ENCODE assay signal across 33 cellular contexts in the genomic region with DNA sequence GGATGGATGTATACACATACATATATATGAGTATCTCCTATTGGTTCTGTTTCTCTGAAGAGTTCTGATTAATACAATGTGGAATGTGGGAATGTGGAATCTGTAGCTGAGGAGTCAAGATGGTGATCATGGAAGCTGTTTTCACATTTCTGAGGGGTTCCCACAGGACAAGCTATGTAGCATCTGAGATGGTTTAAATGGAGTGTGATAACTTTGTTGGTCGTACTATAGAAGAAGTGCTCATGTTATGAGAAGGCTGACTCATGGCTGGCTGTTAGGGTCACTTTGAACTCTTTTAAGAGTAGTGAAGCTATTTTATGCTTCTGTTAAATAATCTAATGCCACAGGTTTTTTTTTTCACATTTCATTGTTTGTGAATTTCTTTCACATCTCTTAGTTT.
"Had no signal": no experiment of that assay in that cellular context is flagged by ENCODE, and none has a peak within 500 bp of the region (broad histone marks: within the 10 kb centered on the region; RNA-seq: fewer than 3 reads in every experiment).

No MANE protein-coding gene starts in this region.

- H3K36me3 ChIP-seq: gastroesophageal sphincter, uterus had no signal

- H3K27ac Mint-ChIP-seq: activated naive CD4-positive, alpha-beta T cell treated with anti-CD3 and anti-CD28 coated beads, Interleukin-2, amount 50 U/mL, for 72 hours; activated T-cell treated with anti-CD3 and anti-CD28 coated beads, Interleukin-2, amount 50 U/mL, for 72 hours; effector memory CD8-positive, alpha-beta T cell; immature natural killer cell; naive thymus-derived CD4-positive, alpha-beta T cell; stimulated activated memory B cell treated with anti-CD40 and anti-IgM and Interleukin-4, amounts not matched to agents 10 μg/mL and 1 μg/mL and 100 μg/mL, for 72 hours; stimulated activated naive CD8-positive, alpha-beta T cell treated with anti-CD3 and anti-CD28 coated beads, Interleukin-15, amount 100 ng/mL, for 72 hours; T-helper 1 cell treated with Interleukin-12 subunit alpha and Interleukin-12 subunit beta and Interleukin-4 antibody, amounts not matched to agents 30 μg/mL and 1 μg/mL, for 36 hours; type B pancreatic cell had no signal

- H3K27ac ChIP-seq: gastroesophageal sphincter, uterus, VCaP had no signal

- H3K4me1 Mint-ChIP-seq: immature natural killer cell; naive thymus-derived CD4-positive, alpha-beta T cell; stimulated activated memory B cell treated with anti-CD40 and anti-IgM and Interleukin-4, amounts not matched to agents 10 μg/mL and 1 μg/mL and 100 μg/mL, for 72 hours; stimulated activated naive CD8-positive, alpha-beta T cell treated with anti-CD3 and anti-CD28 coated beads, Interleukin-15, amount 100 ng/mL, for 72 hours had no signal

- H3K36me3 Mint-ChIP-seq: activated naive CD4-positive, alpha-beta T cell treated with anti-CD3 and anti-CD28 coated beads, Interleukin-2, amount 50 U/mL, for 72 hours; brain; immature natural killer cell; stimulated activated memory B cell treated with anti-CD40 and anti-IgM and Interleukin-4, amounts not matched to agents 10 μg/mL and 1 μg/mL and 100 μg/mL, for 72 hours; type B pancreatic cell had no signal

- H3K4me1 ChIP-seq: gastroesophageal sphincter, uterus had no signal

- H3K27me3 ChIP-seq: gastroesophageal sphincter, uterus had no signal

- H3K9me3 Mint-ChIP-seq: stimulated activated memory B cell treated with anti-CD40 and anti-IgM and Interleukin-4, amounts not matched to agents 10 μg/mL and 1 μg/mL and 100 μg/mL, for 72 hours; T-helper 1 cell treated with Interleukin-12 subunit alpha and Interleukin-12 subunit beta and Interleukin-4 antibody, amounts not matched to agents 30 μg/mL and 1 μg/mL, for 36 hours; type B pancreatic cell had no signal

- ATAC-seq: activated naive CD4-positive, alpha-beta T cell treated with anti-CD3 and anti-CD28 coated beads, Interleukin-2, amount 50 U/mL, for 72 hours; activated T-cell treated with anti-CD3 and anti-CD28 coated beads, Interleukin-2, amount 50 U/mL, for 72 hours; effector memory CD8-positive, alpha-beta T cell; gastroesophageal sphincter; naive thymus-derived CD4-positive, alpha-beta T cell; sciatic nerve; stimulated activated memory B cell treated with anti-CD40 and anti-IgM and Interleukin-4, amounts not matched to agents 10 μg/mL and 1 μg/mL and 100 μg/mL, for 72 hours; stimulated activated naive CD8-positive, alpha-beta T cell treated with anti-CD3 and anti-CD28 coated beads, Interleukin-15, amount 100 ng/mL, for 72 hours had no signal

- H3K4me3 ChIP-seq: gastroesophageal sphincter, smooth muscle cell, uterus had no signal

- H3K4me2 ChIP-seq: smooth muscle cell had no signal

- H3K4me3 Mint-ChIP-seq: activated T-cell treated with anti-CD3 and anti-CD28 coated beads, Interleukin-2, amount 50 U/mL, for 72 hours; brain; effector memory CD8-positive, alpha-beta T cell; immature natural killer cell; naive thymus-derived CD4-positive, alpha-beta T cell; neural crest cell; stimulated activated memory B cell treated with anti-CD40 and anti-IgM and Interleukin-4, amounts not matched to agents 10 μg/mL and 1 μg/mL and 100 μg/mL, for 72 hours; stimulated activated naive CD8-positive, alpha-beta T cell treated with anti-CD3 and anti-CD28 coated beads, Interleukin-15, amount 100 ng/mL, for 72 hours; T-helper 1 cell treated with Interleukin-12 subunit alpha and Interleukin-12 subunit beta and Interleukin-4 antibody, amounts not matched to agents 30 μg/mL and 1 μg/mL, for 36 hours; type B pancreatic cell had no signal

- H3K27me3 Mint-ChIP-seq: effector memory CD8-positive, alpha-beta T cell; stimulated activated memory B cell treated with anti-CD40 and anti-IgM and Interleukin-4, amounts not matched to agents 10 μg/mL and 1 μg/mL and 100 μg/mL, for 72 hours; stimulated activated naive CD8-positive, alpha-beta T cell treated with anti-CD3 and anti-CD28 coated beads, Interleukin-15, amount 100 ng/mL, for 72 hours; type B pancreatic cell had no signal

- H3K9me3 ChIP-seq: gastroesophageal sphincter, uterus had no signal

- DNase-seq: activated CD4-positive, alpha-beta T cell treated with anti-CD3 and anti-CD28 coated beads for 4 hours; activated CD4-positive, alpha-beta T cell treated with anti-CD3 and anti-CD28 coated beads, Interleukin-2, amount 50 U/mL, for 4 hours; activated naive CD4-positive, alpha-beta T cell; activated T-cell treated with anti-CD3 and anti-CD28 coated beads for 4 hours; activated T-cell treated with anti-CD3 and anti-CD28 coated beads, Interleukin-2, amount 50 U/mL, for 72 hours; cortex of kidney; effector memory CD8-positive, alpha-beta T cell; erythroblast; head of caudate nucleus; hypothalamus; immature natural killer cell; midbrain; naive thymus-derived CD4-positive, alpha-beta T cell; occipital lobe; posterior cingulate gyrus; stimulated activated CD4-positive, alpha-beta T cell treated with anti-CD3 and anti-CD28 coated beads, Interleukin-1b, Interleukin-23, amount 100 ng/mL, for 48 hours; stimulated activated CD4-positive, alpha-beta T cell treated with anti-CD3 and anti-CD28 coated beads, Interleukin-4, amount 100 ng/mL, for 4 hours; stimulated activated CD8-positive, alpha-beta memory T cell treated with anti-CD3 and anti-CD28 coated beads, Interleukin-4, amount 100 ng/mL, for 48 hours; stimulated activated naive CD8-positive, alpha-beta T cell treated with anti-CD3 and anti-CD28 coated beads, Interleukin-15, amount 100 ng/mL, for 72 hours; substantia nigra; T-helper 9 cell; uterus had no signal

- FAIRE-seq: TTC549 had no signal
